Comparison of ENCODE assay signal across 21 cellular contexts in genomic region chr2:25388491-25388890, GRCh38. TPM values are rescaled to one million over a fixed set of nuclear protein-coding genes. Genes with fewer than 3 reads are reported as not detected.
DNase-seq lines count a peak whose midpoint lies in the region; ATAC-seq, FAIRE-seq and TF ChIP-seq lines count a peak whose summit lies in the region.
"Had no signal": no experiment of that assay in that cellular context is flagged by ENCODE, and none has a peak within 500 bp of the region (broad histone marks: within the 10 kb centered on the region; RNA-seq: fewer than 3 reads in every experiment).

No MANE protein-coding gene starts in this region.

- H3K4me1 Mint-ChIP-seq in IgD-negative memory B cell: peaks cover 31 to 40% (median 36%) of the 10 kb centered on the region in 3 donors

- peaks cover 0 to 1% (median 0%) of the 10 kb centered on the region in 3 donors for H3K9me3 Mint-ChIP-seq in IgD-negative memory B cell
- H3K9me3 Mint-ChIP-seq: activated T-cell treated with anti-CD3 and anti-CD28 coated beads, Interleukin-2, amount 50 U/mL, for 24 hours; HFFc6; natural killer cell treated with Interleukin-12 subunit alpha and Interleukin-12 subunit beta and Interleukin-15 and Interleukin-18, amount 100 ng/mL, for 72 hours had no signal

- TF ChIP-seq POLR2A in GM12891 (IDR thresholded peaks at IDR 0.05; ENCODE audit: low read depth, low read length): no peak
- peak; percentile 53 for TF ChIP-seq POLR2A in GM19099 (IDR thresholded peaks at IDR 0.05; ENCODE audit: extremely low read depth, insufficient read length, low read depth)

- peaks cover 17% of the 10 kb centered on the region for H3K36me3 Mint-ChIP-seq in IgD-negative memory B cell

- peak; percentile 85 for FAIRE-seq in GM12891 (lab: Jason Lieb, UNC)
- FAIRE-seq: bronchial epithelial cell had no signal

- DNase-seq in GM12891 (ENCODE audit: insufficient read length, low spot score) (peak; percentile 54), left lobe of liver (ENCODE audit: low spot score) (peak; percentile 10), NAMALWA (ENCODE audit: low spot score) (no peak), KBM-7 (no peak), H4 (ENCODE audit: low spot score) (no peak)
- DNase-seq: activated T-cell treated with anti-CD3 and anti-CD28 coated beads, Interleukin-2, amount 50 U/mL, for 24 hours; Caco-2; dermis blood vessel endothelial cell; erythroblast; HFFc6; NCI-H146; psoas muscle; SHP77; T-helper 17 cell; testis had no signal

- peak overlapping the region; percentile 76 to 94 (median 84) for H3K4me3 Mint-ChIP-seq in IgD-negative memory B cell
- H3K4me3 Mint-ChIP-seq: activated T-cell treated with anti-CD3 and anti-CD28 coated beads, Interleukin-2, amount 50 U/mL, for 24 hours; HFFc6; natural killer cell treated with Interleukin-12 subunit alpha and Interleukin-12 subunit beta and Interleukin-15 and Interleukin-18, amount 100 ng/mL, for 72 hours; T-helper 17 cell had no signal

- peak overlapping the region; percentile 44 to 95 (median 85) for H3K27ac Mint-ChIP-seq in IgD-negative memory B cell
- H3K27ac Mint-ChIP-seq: activated T-cell treated with anti-CD3 and anti-CD28 coated beads, Interleukin-2, amount 50 U/mL, for 24 hours; HFFc6; natural killer cell treated with Interleukin-12 subunit alpha and Interleukin-12 subunit beta and Interleukin-15 and Interleukin-18, amount 100 ng/mL, for 72 hours had no signal

- ATAC-seq in left lobe of liver (no peak), GM21515 (IDR thresholded peaks at IDR 0.05; ENCODE audit: unreplicated experiment) (no peak)
- ATAC-seq: activated CD4-positive, CD25-positive, alpha-beta regulatory T cell treated with anti-CD3 and anti-CD28 coated beads, Interleukin-2, amount 50 U/mL, for 24 hours; psoas muscle; T-helper 17 cell had no signal

- no peaks in the 10 kb centered on the region for H3K27me3 Mint-ChIP-seq in IgD-negative memory B cell
- H3K27me3 Mint-ChIP-seq: activated T-cell treated with anti-CD3 and anti-CD28 coated beads, Interleukin-2, amount 50 U/mL, for 24 hours; natural killer cell treated with Interleukin-12 subunit alpha and Interleukin-12 subunit beta and Interleukin-15 and Interleukin-18, amount 100 ng/mL, for 72 hours; T-helper 17 cell had no signal

- in situ Hi-C loops in KBM-7 (cut with MboI; ENCODE audit: low pct_unique_long_range_greater_than_20kb, low sequenced_read_pairs): no loop called here

TF ChIP-seq in GM12891, 5 proteins besides CTCF, POLR2A, EP300 and RAD21:
- no peak for TF ChIP-seq SPI1 (IDR thresholded peaks at IDR 0.05; ENCODE audit: low read depth, low read length)
- no peak for TF ChIP-seq POLR2AphosphoS5 (IDR thresholded peaks at IDR 0.05; ENCODE audit: low read depth, low read length)
- TF ChIP-seq POU2F2 (IDR thresholded peaks at IDR 0.05; ENCODE audit: low read depth, low read length): no peak
- TF ChIP-seq TAF1 (IDR thresholded peaks at IDR 0.05; ENCODE audit: low read depth, low read length): no peak
- no peak for TF ChIP-seq PAX5 (IDR thresholded peaks at IDR 0.05; ENCODE audit: insufficient read depth, low read length, severe bottlenecking)

RNA-seq across cellular contexts. Expression of gene DNMT3A, which starts 46.8 kb away (rescaled TPM):
- polyA plus RNA-seq in GM12891 (2012; ENCODE audit: low read depth, missing spikeins): 35.0 TPM
- 4.9 TPM for polyA plus RNA-seq in IgD-negative memory B cell
- total RNA-seq in left lobe of liver: 8.3 TPM
- total RNA-seq in H4 (2014; rRNA removed; shearing (Covaris generic)): 1.5 and 2.4 TPM in 2 replicates

Comparison
In these comparisons a context has a peak if more than half of its experiments do, and no peak if none do; other contexts are left out.
1. DNase-seq: peak in GM12891 (single experiment) and left lobe of liver (single experiment); none in NAMALWA (single experiment), KBM-7 (single experiment) and H4 (single experiment).